ENCODE assay signal across 23 cellular contexts in the genomic region with DNA sequence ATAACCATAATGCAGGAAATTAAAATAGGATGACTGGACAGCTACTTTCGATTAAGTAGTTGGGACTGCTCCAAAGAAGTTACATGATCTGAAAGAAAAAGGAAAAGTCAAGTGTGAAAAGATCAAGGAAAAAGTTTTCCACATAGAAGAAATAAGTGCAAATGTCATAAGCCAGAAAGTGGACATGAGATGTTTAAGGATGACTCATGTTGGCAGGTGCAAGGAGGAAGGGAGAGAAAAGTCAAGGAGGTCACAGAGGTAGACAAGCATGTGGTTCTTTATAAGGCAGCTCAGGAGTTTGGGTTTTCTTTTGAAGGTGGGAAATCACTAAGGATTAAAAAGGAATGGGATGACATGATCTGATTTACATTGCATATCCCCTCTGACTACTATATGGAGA.
DNase-seq lines count a peak whose midpoint lies in the region; ATAC-seq, FAIRE-seq and TF ChIP-seq lines count a peak whose summit lies in the region.
"Had no signal": no experiment of that assay in that cellular context is flagged by ENCODE, and none has a peak within 500 bp of the region (broad histone marks: within the 10 kb centered on the region; RNA-seq: fewer than 3 reads in every experiment).

No MANE protein-coding gene starts in this region.

- no peak for FAIRE-seq in A549 (lab: Jason Lieb, UNC)
- FAIRE-seq: GM18507 had no signal

- POLR2A ChIA-PET in A549 (lab: Yijun Ruan, JAX) (no interaction called here), HCT116 (lab: Charles Lee) (no interaction called here)

- H2AFZ ChIP-seq in HCT116 (ENCODE audit: low read depth, low read length, poor library complexity, severe bottlenecking) (no peak overlapping the region), OCI-LY3 (ENCODE audit: low read depth, low read length) (no peak overlapping the region)

- H3K36me3 Mint-ChIP-seq in activated T-helper 17 cell treated with anti-CD3 and anti-CD28 coated beads, Interleukin-2, amount 50 U/mL, for 72 hours (ENCODE audit: low read depth) = no peaks in the 10 kb centered on the region
- H3K36me3 Mint-ChIP-seq: CD14-positive monocyte, T-cell had no signal

- no peaks in the 10 kb centered on the region for H4K20me1 ChIP-seq in HCT116 (ENCODE audit: insufficient read depth)
- H4K20me1 ChIP-seq in OCI-LY3 (ENCODE audit: insufficient read depth, low read length) = no peaks in the 10 kb centered on the region

- TF ChIP-seq CTCF in A549 (IDR thresholded peaks at IDR 0.05) (no peak), HCT116 (IDR thresholded peaks at IDR 0.05 in 2 of 3, conservative IDR thresholded peaks at IDR 0.05 in 1 of 3; ENCODE audit: borderline replicate concordance in 1 of 3, insufficient read depth in 1 of 3, low read depth in 2 of 3, low read length in 2 of 3) (no peak), OCI-LY3 (IDR thresholded peaks at IDR 0.05; ENCODE audit: low read depth, low read length) (no peak)

- H3K4me3 Mint-ChIP-seq in activated T-helper 17 cell treated with anti-CD3 and anti-CD28 coated beads, Interleukin-2, amount 50 U/mL, for 72 hours = no peak overlapping the region
- H3K4me3 Mint-ChIP-seq: B cell, CD14-positive monocyte, T-cell had no signal

- H3K79me2 ChIP-seq in HCT116 (ENCODE audit: insufficient read depth, low read length) (no peaks in the 10 kb centered on the region), OCI-LY3 (ENCODE audit: low read length) (no peaks in the 10 kb centered on the region)

- TF ChIP-seq POLR2A in A549 (IDR thresholded peaks at IDR 0.05; ENCODE audit: low read length) (no peak), HCT116 (IDR thresholded peaks at IDR 0.05; ENCODE audit: borderline replicate concordance, extremely low read depth, insufficient read depth, insufficient read length) (no peak)

- no peak for TF ChIP-seq EP300 in A549 (IDR thresholded peaks at IDR 0.05)

- H3K9me3 Mint-ChIP-seq in activated T-helper 17 cell treated with anti-CD3 and anti-CD28 coated beads, Interleukin-2, amount 50 U/mL, for 72 hours = no peaks in the 10 kb centered on the region
- H3K9me3 Mint-ChIP-seq: T-cell had no signal

- H3K9me2 ChIP-seq in HCT116 (ENCODE audit: insufficient read depth) = no peaks in the 10 kb centered on the region

- intact Hi-C loops in HCT116 (cut with micrococcal nuclease) = no loop called here

- RAD21 ChIA-PET in HCT116 (lab: Charles Lee; ENCODE audit: low non-redundant PET in 1 of 2, low total read pairs in 2 of 2, uncharacterized antibody in 2 of 2, unreplicated experiment in 2 of 2) = no interaction called here

- DNase-seq in A549 (ENCODE audit: low read depth in 1 of 2, low spot score in 1 of 2) (no peak), HCT116 (ENCODE audit: low read depth, low spot score) (no peak), kidney tubule cell (ENCODE audit: low spot score) (peak; percentile 40)
- DNase-seq: Calu3; IMR-90; KG1; NCI-H1048; NCI-H1417 treated with DMSO at 0.1 percent for 48 hours; NCI-H1694 treated with DMSO at 0.1 percent for 48 hours; NCI-H2081; NCI-H2227 treated with DMSO at 0.1 percent for 48 hours; NCI-H510A treated with DMSO at 0.1 percent for 48 hours; NK-92 treated with Interleukin-12 subunit alpha and Interleukin-12 subunit beta, amount 100 ng/mL, for 24 hours; RPMI8226; SHP77; T-cell had no signal

- H3K36me3 ChIP-seq in HCT116 (ENCODE audit: control insufficient read depth in 1 of 2, insufficient read depth in 2 of 2, low read length in 2 of 2) (no peaks in the 10 kb centered on the region), OCI-LY3 (replicated peaks; ENCODE audit: low read depth, low read length) (no peaks in the 10 kb centered on the region)

- H3K27me3 ChIP-seq in HCT116 (ENCODE audit: insufficient read depth, low read length) (no peaks in the 10 kb centered on the region), OCI-LY3 (ENCODE audit: low read depth, low read length) (peaks cover 8% of the 10 kb centered on the region)

- CTCF ChIA-PET in A549 (lab: Yijun Ruan, JAX) (no interaction called here), HCT116 (lab: Charles Lee) (no interaction called here)

- H3K4me2 ChIP-seq in A549 (0 out of 3 replicates have a peak overlapping the region, but pooled peaks have one; percentile 3), HCT116 (ENCODE audit: low read length) (no peak overlapping the region), OCI-LY3 (ENCODE audit: low read length) (0 out of 2 replicates have a peak overlapping the region, but pooled peaks have one; percentile 11)

- 3% methylated on average over 1 of the region's 1 CpG for WGBS in A549 (ENCODE audit: missing lambda C conversion rate)

- H3K27ac Mint-ChIP-seq in activated T-helper 17 cell treated with anti-CD3 and anti-CD28 coated beads, Interleukin-2, amount 50 U/mL, for 72 hours = no peak overlapping the region
- H3K27ac Mint-ChIP-seq: B cell, CD14-positive monocyte, T-cell had no signal

- no TSS peak for BruUV-seq in HCT116 (replicated peaks; lab: Mats Ljungman, UMichigan)

- H3K4me1 ChIP-seq in A549 (peaks cover 9% of the 10 kb centered on the region; the same call in 1 of the 3 replicates), HCT116 (ENCODE audit: control insufficient read depth in 1 of 2, insufficient read depth in 2 of 2, low read length in 2 of 2) (peaks cover 0 to 5% of the 10 kb centered on the region in 2 experiments; a peak in 1 of 4 replicates), OCI-LY3 (ENCODE audit: low read length) (peaks cover 24% of the 10 kb centered on the region)

- H3K27me3 Mint-ChIP-seq in activated T-helper 17 cell treated with anti-CD3 and anti-CD28 coated beads, Interleukin-2, amount 50 U/mL, for 72 hours = no peaks in the 10 kb centered on the region
- H3K27me3 Mint-ChIP-seq: B cell, T-cell had no signal

- no peak for ATAC-seq in A549
- no peak for ATAC-seq in HCT116
- no peak for ATAC-seq in HG02763 (IDR thresholded peaks at IDR 0.05; ENCODE audit: unreplicated experiment)
- no peak for ATAC-seq in GM18502 (IDR thresholded peaks at IDR 0.05; ENCODE audit: poor library complexity, unreplicated experiment)
- ATAC-seq in activated T-helper 17 cell treated with anti-CD3 and anti-CD28 coated beads, Interleukin-2, amount 50 U/mL, for 72 hours (replicated peaks) = no peak
- ATAC-seq: T-cell had no signal

- H3K27ac ChIP-seq in A549 (no peak overlapping the region), HCT116 (ENCODE audit: low read depth, low read length) (no peak overlapping the region), OCI-LY3 (ENCODE audit: low read length) (no peak overlapping the region)

- H3K4me3 ChIP-seq in A549 (no peak overlapping the region), HCT116 (replicated peaks in 1 of 2; ENCODE audit: low read depth in 1 of 2, low read length in 2 of 2) (no peak overlapping the region), OCI-LY3 (ENCODE audit: low read length) (no peak overlapping the region)

- TF ChIP-seq RAD21 in A549 (conservative IDR thresholded peaks at IDR 0.05 in 1 of 2, IDR thresholded peaks at IDR 0.05 in 1 of 2) (no peak), HCT116 (IDR thresholded peaks at IDR 0.05; ENCODE audit: low read depth) (no peak)

- H3K9me3 ChIP-seq in A549 (no peaks in the 10 kb centered on the region), HCT116 (ENCODE audit: control insufficient read depth in 1 of 2, insufficient read depth in 1 of 2, low read depth in 1 of 2, low read length in 2 of 2) (no peaks in the 10 kb centered on the region), OCI-LY3 (ENCODE audit: insufficient read depth, low read length) (no peaks in the 10 kb centered on the region)

- no peaks in the 10 kb centered on the region for H3K4me1 Mint-ChIP-seq in activated T-helper 17 cell treated with anti-CD3 and anti-CD28 coated beads, Interleukin-2, amount 50 U/mL, for 72 hours
- H3K4me1 Mint-ChIP-seq: B cell, CD14-positive monocyte, T-cell had no signal

- H3K9ac ChIP-seq in HCT116 (ENCODE audit: low read length) (no peak overlapping the region), OCI-LY3 (ENCODE audit: low read length) (no peak overlapping the region)

TF ChIP-seq in A549, 52 proteins besides CTCF, POLR2A, EP300 and RAD21 (continues in another document):
- no peak for TF ChIP-seq CHD4 (IDR thresholded peaks at IDR 0.05; ENCODE audit: borderline replicate concordance)
- TF ChIP-seq CBX8 (IDR thresholded peaks at IDR 0.05) = no peak
- TF ChIP-seq, protein P1, sequence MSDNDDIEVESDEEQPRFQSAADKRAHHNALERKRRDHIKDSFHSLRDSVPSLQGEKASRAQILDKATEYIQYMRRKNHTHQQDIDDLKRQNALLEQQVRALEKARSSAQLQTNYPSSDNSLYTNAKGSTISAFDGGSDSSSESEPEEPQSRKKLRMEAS (IDR thresholded peaks at IDR 0.05) = no peak
- TF ChIP-seq PHF8 (IDR thresholded peaks at IDR 0.05; ENCODE audit: borderline replicate concordance, low read depth) = no peak
- TF ChIP-seq, protein P2, sequence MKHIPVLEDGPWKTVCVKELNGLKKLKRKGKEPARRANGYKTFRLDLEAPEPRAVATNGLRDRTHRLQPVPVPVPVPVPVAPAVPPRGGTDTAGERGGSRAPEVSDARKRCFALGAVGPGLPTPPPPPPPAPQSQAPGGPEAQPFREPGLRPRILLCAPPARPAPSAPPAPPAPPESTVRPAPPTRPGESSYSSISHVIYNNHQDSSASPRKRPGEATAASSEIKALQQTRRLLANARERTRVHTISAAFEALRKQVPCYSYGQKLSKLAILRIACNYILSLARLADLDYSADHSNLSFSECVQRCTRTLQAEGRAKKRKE (CRISPR knock-in tag; IDR thresholded peaks at IDR 0.05; ENCODE audit: low read depth) = no peak
- no peak for TF ChIP-seq CBX2 (IDR thresholded peaks at IDR 0.05; ENCODE audit: borderline replicate concordance, low read depth)
- no peak for TF ChIP-seq HOXA7 (CRISPR knock-in tag; IDR thresholded peaks at IDR 0.05)
- TF ChIP-seq ZC3H11A (IDR thresholded peaks at IDR 0.05) = no peak

TF ChIP-seq in HCT116, 20 proteins besides CTCF, POLR2A, EP300 and RAD21:
- 0 out of 2 replicates have a peak, but pooled peaks have one; percentile 13 for TF ChIP-seq FOSL1 (IDR thresholded peaks at IDR 0.05; ENCODE audit: low read depth)
- TF ChIP-seq SIN3A (IDR thresholded peaks at IDR 0.05; ENCODE audit: low read depth) = no peak
